Comparison of ENCODE assay signal across 13 cellular contexts in the genomic region with DNA sequence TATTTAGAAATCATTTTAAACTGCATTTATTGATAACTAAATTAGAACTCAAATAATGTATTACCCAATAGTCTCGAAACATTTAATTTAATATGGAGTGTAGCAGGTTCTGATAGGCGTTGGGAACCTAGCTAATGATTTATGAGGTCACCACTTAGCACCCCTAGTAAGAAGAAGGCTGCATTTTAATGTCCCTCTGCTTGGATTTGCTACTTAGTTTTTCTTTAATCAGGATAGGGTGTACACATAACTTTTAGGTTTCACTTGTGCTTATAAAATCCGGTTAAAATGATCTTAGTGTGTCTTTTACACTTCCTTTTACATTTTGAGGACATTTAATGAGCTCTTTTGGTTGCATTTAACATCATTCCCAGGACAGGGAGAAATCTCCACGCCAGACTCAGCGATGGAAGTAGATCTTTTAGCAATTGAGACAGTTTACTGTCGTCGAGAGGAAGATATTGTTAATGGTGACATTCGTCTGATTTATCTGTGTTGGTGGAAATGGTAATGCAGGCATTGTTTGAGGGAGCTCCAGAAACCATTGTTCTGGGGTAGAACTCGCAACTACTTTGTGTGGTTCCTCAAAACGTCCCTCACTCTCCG. TPM values are rescaled to one million over a fixed set of nuclear protein-coding genes. Genes with fewer than 3 reads are reported as not detected.
DNase-seq lines count a peak whose midpoint lies in the region; ATAC-seq and TF ChIP-seq lines count a peak whose summit lies in the region.
"Had no signal": no experiment of that assay in that cellular context is flagged by ENCODE, and none has a peak within 500 bp of the region (broad histone marks: within the 10 kb centered on the region; RNA-seq: fewer than 3 reads in every experiment).

No MANE protein-coding gene starts in this region.

- H3K36me3 ChIP-seq in PC-9 (ENCODE audit: low read depth) (peaks cover 14% of the 10 kb centered on the region; the same call in 1 of the 2 replicates), esophagus (ENCODE audit: control insufficient read depth in 2 of 2, insufficient read depth in 2 of 2, low read length in 1 of 2) (peaks cover 0 to 3% of the 10 kb centered on the region in 2 donors)
- H3K36me3 ChIP-seq: BLaER1 treated with 17β-estradiol and CSF1 and Interleukin-3, amounts not matched to agents 10 nM and 100 nM; esophagus muscularis mucosa had no signal

- H3K27me3 Mint-ChIP-seq in activated T-cell treated with anti-CD3 and anti-CD28 coated beads, Interleukin-2, amount 50 U/mL, for 72 hours (ENCODE audit: low read depth), result peaks cover 87% of the 10 kb centered on the region
- H3K27me3 Mint-ChIP-seq in stimulated activated memory B cell treated with anti-CD40 and anti-IgM and Interleukin-4, amounts not matched to agents 10 μg/mL and 1 μg/mL and 100 μg/mL, for 72 hours, result peaks cover 76% of the 10 kb centered on the region

- H3K27me3 ChIP-seq in PC-9 (ENCODE audit: insufficient read depth, low read depth), result no peaks in the 10 kb centered on the region
- H3K27me3 ChIP-seq in esophagus (ENCODE audit: control insufficient read depth in 1 of 2, insufficient read depth in 2 of 2, low read length in 2 of 2), result no peaks in the 10 kb centered on the region

- H3K9me2 ChIP-seq in PC-9 (ENCODE audit: insufficient read depth), result no peaks in the 10 kb centered on the region

- peak overlapping the region; percentile 88 for H3K4me3 ChIP-seq in PC-9
- H3K4me3 ChIP-seq in esophagus (ENCODE audit: low read depth in 1 of 2, low read length in 2 of 2), result peak overlapping the region; percentile 62 to 78

- H3K27ac Mint-ChIP-seq in activated T-cell treated with anti-CD3 and anti-CD28 coated beads, Interleukin-2, amount 50 U/mL, for 72 hours, result peak overlapping the region; percentile 43
- no peak overlapping the region for H3K27ac Mint-ChIP-seq in stimulated activated memory B cell treated with anti-CD40 and anti-IgM and Interleukin-4, amounts not matched to agents 10 μg/mL and 1 μg/mL and 100 μg/mL, for 72 hours

- H4K20me1 ChIP-seq in PC-9 (ENCODE audit: insufficient read depth), result no peaks in the 10 kb centered on the region

- WGBS in esophagus, 2 donors, result 12 to 16% methylated on average over 11 of the region's 11 CpGs

- peaks cover 25 to 34% of the 10 kb centered on the region in 2 donors for H3K36me3 Mint-ChIP-seq in activated T-cell treated with anti-CD3 and anti-CD28 coated beads, Interleukin-2, amount 50 U/mL, for 72 hours (ENCODE audit: insufficient read depth in 2 of 2)
- peaks cover 23% of the 10 kb centered on the region for H3K36me3 Mint-ChIP-seq in stimulated activated memory B cell treated with anti-CD40 and anti-IgM and Interleukin-4, amounts not matched to agents 10 μg/mL and 1 μg/mL and 100 μg/mL, for 72 hours

- peaks cover 52% of the 10 kb centered on the region for H3K4me1 ChIP-seq in PC-9 (replicated peaks; ENCODE audit: insufficient read depth)
- peaks cover 0 to 5% of the 10 kb centered on the region in 2 donors for H3K4me1 ChIP-seq in esophagus (ENCODE audit: control insufficient read depth in 2 of 2, insufficient read depth in 2 of 2, low read length in 1 of 2)

- peak overlapping the region; percentile 47 for H3K27ac ChIP-seq in PC-9
- H3K27ac ChIP-seq in esophagus (ENCODE audit: low read depth in 2 of 2, low read length in 1 of 2), result peak overlapping the region; percentile 53 to 99
- H3K27ac ChIP-seq: BLaER1 treated with 17β-estradiol and CSF1 and Interleukin-3, amounts not matched to agents 10 nM and 100 nM; esophagus muscularis mucosa had no signal

- CTCF ChIA-PET in PC-9 (lab: Charles Lee), result no interaction called here

- no TSS peak for BruUV-seq in PC-9 (replicated peaks; lab: Mats Ljungman, UMichigan)

- no peak for ATAC-seq in activated T-cell treated with anti-CD3 and anti-CD28 coated beads, Interleukin-2, amount 50 U/mL, for 72 hours (replicated peaks in 1 of 2)
- ATAC-seq in stimulated activated memory B cell treated with anti-CD40 and anti-IgM and Interleukin-4, amounts not matched to agents 10 μg/mL and 1 μg/mL and 100 μg/mL, for 72 hours, result no peak

- peaks cover 44% of the 10 kb centered on the region for H3K4me1 Mint-ChIP-seq in activated T-cell treated with anti-CD3 and anti-CD28 coated beads, Interleukin-2, amount 50 U/mL, for 72 hours (ENCODE audit: low read depth)
- H3K4me1 Mint-ChIP-seq in stimulated activated memory B cell treated with anti-CD40 and anti-IgM and Interleukin-4, amounts not matched to agents 10 μg/mL and 1 μg/mL and 100 μg/mL, for 72 hours, result peaks cover 28% of the 10 kb centered on the region

- TF ChIP-seq CTCF in PC-9 (conservative IDR thresholded peaks at IDR 0.05), result no peak

- peaks cover 32% of the 10 kb centered on the region for H3F3A ChIP-seq in PC-9 (ENCODE audit: insufficient read depth, low read depth)

- DNase-seq in activated T-cell treated with anti-CD3 and anti-CD28 coated beads, Interleukin-2, amount 50 U/mL, for 72 hours, result no peak
- DNase-seq in activated T-cell treated with anti-CD3 and anti-CD28 coated beads, Interleukin-2, amount 50 U/mL, for 1 hour, result no peak
- DNase-seq in PC-9 (no peak), ACHN (no peak), T1000 (lab: John Stamatoyannopoulos, UW) (no peak)
- DNase-seq in stimulated activated CD8-positive, alpha-beta memory T cell treated with anti-CD3 and anti-CD28 coated beads, Interleukin-4, amount 100 ng/mL, for 48 hours, result no peak
- DNase-seq: activated CD4-positive, alpha-beta T cell treated with anti-CD3 and anti-CD28 coated beads, Interleukin-2, amount 50 U/mL, for 48 hours; anterior cingulate cortex; NCI-H1694 treated with DMSO at 0.1 percent for 48 hours had no signal

- peaks cover 89% of the 10 kb centered on the region for H3K79me2 ChIP-seq in PC-9 (ENCODE audit: low read depth)

- peak overlapping the region in 1 of 2 donors; percentile 46 for H3K4me3 Mint-ChIP-seq in activated T-cell treated with anti-CD3 and anti-CD28 coated beads, Interleukin-2, amount 50 U/mL, for 72 hours
- peak overlapping the region; percentile 33 for H3K4me3 Mint-ChIP-seq in stimulated activated memory B cell treated with anti-CD40 and anti-IgM and Interleukin-4, amounts not matched to agents 10 μg/mL and 1 μg/mL and 100 μg/mL, for 72 hours

- peaks cover 8% of the 10 kb centered on the region in 2 donors for H3K9me3 Mint-ChIP-seq in activated T-cell treated with anti-CD3 and anti-CD28 coated beads, Interleukin-2, amount 50 U/mL, for 72 hours
- H3K9me3 Mint-ChIP-seq in stimulated activated memory B cell treated with anti-CD40 and anti-IgM and Interleukin-4, amounts not matched to agents 10 μg/mL and 1 μg/mL and 100 μg/mL, for 72 hours, result peaks cover 18% of the 10 kb centered on the region

- H3K9me3 ChIP-seq in PC-9 (ENCODE audit: insufficient read depth, low read depth) (no peaks in the 10 kb centered on the region), esophagus (ENCODE audit: control insufficient read depth in 2 of 2, insufficient read depth in 1 of 2, low read depth in 1 of 2, low read length in 1 of 2) (peaks cover 0 to 9% of the 10 kb centered on the region in 2 donors)

- H2AFZ ChIP-seq in PC-9, result no peak overlapping the region

- intact Hi-C loops in PC-9 (cut with micrococcal nuclease; ENCODE audit: unreplicated experiment), result no loop called here

- POLR2A ChIA-PET in PC-9 (lab: Charles Lee; ENCODE audit: unreplicated experiment), result no interaction called here

- H3K4me2 ChIP-seq in PC-9, result peak overlapping the region; percentile 74

- in situ Hi-C loops in ACHN (cut with HindIII; ENCODE audit: low pct_ligation_motif_present, low pct_unique_long_range_greater_than_20kb, low sequenced_read_pairs), result no loop called here

RNA-seq across cellular contexts. Expression of a gene that starts 5.6 kb away (rescaled TPM):
- under 1 TPM; 0.35 to 0.36 TPM for total RNA-seq in activated T-cell treated with anti-CD3 and anti-CD28 coated beads, Interleukin-2, amount 50 U/mL, for 72 hours
- total RNA-seq in PC-9 (2021), result 37.0 and 43.8 TPM in 2 replicates
- 10 to 100 TPM; 20.9 to 28.8 TPM for polyA plus RNA-seq in esophagus

Comparison
In these comparisons a context has a peak if more than half of its experiments do, and no peak if none do; other contexts are left out.
1. RNA of a gene that starts 5.6 kb away (total RNA-seq): 37.0 to 43.8 TPM in PC-9; 0.35 to 0.36 TPM in activated T-cell treated with anti-CD3 and anti-CD28 coated beads, Interleukin-2, amount 50 U/mL, for 72 hours; every median in the first group is over 10 times any median in the second.